Comparison of ENCODE assay signal across 18 cellular contexts in genomic region chr6:146650799-146651481, GRCh38.
A peak's percentile ranks its signal among the peaks of the same experiment; 100 is the strongest.
DNase-seq lines count a peak whose midpoint lies in the region; ATAC-seq lines count a peak whose summit lies in the region.
"Had no signal": no experiment of that assay in that cellular context is flagged by ENCODE, and none has a peak within 500 bp of the region (broad histone marks: within the 10 kb centered on the region; RNA-seq: fewer than 3 reads in every experiment).

No MANE protein-coding gene starts in this region.

- peak; percentile 45 for ATAC-seq in HG02759 (IDR thresholded peaks at IDR 0.05; ENCODE audit: unreplicated experiment)

- DNase-seq in ELR (ENCODE audit: low read depth): peak; percentile 8
- DNase-seq in T1000 (lab: John Stamatoyannopoulos, UW): peak; percentile 1
- DNase-seq in foreskin melanocyte: peak; percentile 14
- DNase-seq in NOMO-1 (lab: John Stamatoyannopoulos, UW; ENCODE audit: unreplicated experiment in 2 of 2): no peak
- no peak for DNase-seq in UCSD-AML1 (lab: John Stamatoyannopoulos, UW; ENCODE audit: unreplicated experiment)
- DNase-seq in DMS153 (lab: John Stamatoyannopoulos, UW): no peak
- DNase-seq in NCI-H774 (lab: John Stamatoyannopoulos, UW): no peak
- DNase-seq: activated CD4-positive, alpha-beta T cell treated with anti-CD3 and anti-CD28 coated beads, Interleukin-2, amount 10 ng/mL, durations not matched to agents 24 days and 14 days; activated CD8-positive, alpha-beta memory T cell treated with anti-CD3 and anti-CD28 coated beads, Interleukin-2, amount 50 U/mL, for 4 hours; activated gamma-delta T cell; amniotic stem cell; COR-L47; effector CD4-positive, alpha-beta T cell; GF-D8; hippocampal formation; NCI-H2081; stimulated activated CD4-positive, alpha-beta T cell treated with anti-CD3 and anti-CD28 coated beads, Interleukin-4, amount 100 ng/mL, for 4 hours had no signal

Comparison
In these comparisons a context has a peak if more than half of its experiments do, and no peak if none do; other contexts are left out.
1. DNase-seq: peak in ELR (single experiment), T1000 (single experiment) and foreskin melanocyte (single experiment); none in NOMO-1 (0 of 2), UCSD-AML1 (single experiment), DMS153 (single experiment) and NCI-H774 (single experiment).